Comparison of ENCODE assay signal across 18 cellular contexts in genomic region chr2:59276917-59277316, GRCh38.
"Had no signal": no experiment of that assay in that cellular context is flagged by ENCODE, and none has a peak within 500 bp of the region (broad histone marks: within the 10 kb centered on the region; RNA-seq: fewer than 3 reads in every experiment).

No MANE protein-coding gene starts in this region.

- ATAC-seq: activated T-cell treated with anti-CD3 and anti-CD28 coated beads, Interleukin-2, amount 50 U/mL, for 72 hours; foreskin keratinocyte had no signal

- H3K4me2 ChIP-seq: neural progenitor cell had no signal

- H3K4me1 ChIP-seq: ascending aorta, colonic mucosa, foreskin keratinocyte, left ventricle myocardium inferior, neural progenitor cell, spleen, tibial artery had no signal

- H3K27ac ChIP-seq: ascending aorta, colonic mucosa, epithelial cell of prostate, foreskin keratinocyte, left ventricle myocardium inferior, neural progenitor cell, ovary, spleen, tibial artery, WERI-Rb-1 had no signal

- H3K4me3 ChIP-seq: ascending aorta, colonic mucosa, left ventricle myocardium inferior, neural progenitor cell, ovary, spleen, tibial artery had no signal

- H3K9me3 ChIP-seq: ascending aorta, colonic mucosa, left ventricle myocardium inferior, ovary, spleen, tibial artery had no signal

- H3K36me3 ChIP-seq: ascending aorta, colonic mucosa, left ventricle myocardium inferior, neural progenitor cell, ovary, spleen, tibial artery, WERI-Rb-1 had no signal

- H2AFZ ChIP-seq: neural progenitor cell had no signal

- DNase-seq: activated CD4-positive, alpha-beta T cell treated with anti-CD3 and anti-CD28 coated beads, Interleukin-2, amount 50 U/mL, for 4 hours; activated gamma-delta T cell; activated T-cell treated with anti-CD3 and anti-CD28 coated beads, Interleukin-2, amount 50 U/mL, for 72 hours; colonic mucosa; endodermal cell; hypothalamus; islet precursor cell; left ventricle myocardium inferior; ovary; spleen; stimulated activated naive CD4-positive, alpha-beta T cell treated with Interleukin-2 at 50 U/mL for 16 hours; T-helper 2 cell; tibial artery; WERI-Rb-1 had no signal

- H3K27me3 ChIP-seq: ascending aorta, colonic mucosa, foreskin keratinocyte, neural progenitor cell, ovary, spleen, tibial artery had no signal
